In the genomic region with DNA sequence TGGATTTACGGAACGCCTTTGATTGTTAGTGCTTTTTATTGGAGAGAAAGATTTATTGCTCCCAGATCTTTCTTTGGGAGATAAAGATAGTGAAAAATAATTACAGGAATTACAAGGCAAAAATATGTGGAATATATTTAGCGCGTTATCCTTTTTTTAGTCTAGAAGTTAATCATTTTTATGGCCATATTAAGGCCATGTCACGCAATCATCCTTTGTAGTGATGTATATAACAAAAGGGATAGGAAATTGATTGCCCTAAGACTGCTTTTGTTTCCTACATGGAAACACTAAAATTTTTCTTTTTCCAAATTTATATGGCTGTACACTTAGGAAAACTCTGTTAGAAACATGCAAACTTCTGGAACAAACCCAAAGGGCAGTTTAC, we compare ENCODE assay signal across 7 cellular contexts. TPM values are rescaled to one million over a fixed set of nuclear protein-coding genes. Genes with fewer than 3 reads are reported as not detected.
DNase-seq lines count a peak whose midpoint lies in the region; ATAC-seq and TF ChIP-seq lines count a peak whose summit lies in the region.

No MANE protein-coding gene starts in this region.

- H3K4me3 ChIP-seq in HFF-Myc (replicated peaks; ENCODE audit: low read depth, low read length) (peak overlapping the region; percentile 55), iPS-11a (ENCODE audit: low read depth, low read length) (peak overlapping the region; percentile 98)

- peaks cover 6% of the 10 kb centered on the region for H3K4me1 Mint-ChIP-seq in activated CD8-positive, alpha-beta T cell treated with anti-CD3 and anti-CD28 coated beads for 36 hours (ENCODE audit: low read depth)
- no peaks in the 10 kb centered on the region for H3K4me1 Mint-ChIP-seq in stimulated activated effector memory CD8-positive, alpha-beta T cell treated with anti-CD3 and anti-CD28 coated beads, Interleukin-12 subunit alpha, Interleukin-12 subunit beta, amount 100 ng/mL, for 72 hours

- no peak overlapping the region for H3K27ac Mint-ChIP-seq in activated CD8-positive, alpha-beta T cell treated with anti-CD3 and anti-CD28 coated beads for 36 hours
- no peak overlapping the region for H3K27ac Mint-ChIP-seq in stimulated activated effector memory CD8-positive, alpha-beta T cell treated with anti-CD3 and anti-CD28 coated beads, Interleukin-12 subunit alpha, Interleukin-12 subunit beta, amount 100 ng/mL, for 72 hours

- H3K36me3 Mint-ChIP-seq in activated CD8-positive, alpha-beta T cell treated with anti-CD3 and anti-CD28 coated beads for 36 hours (ENCODE audit: low read depth) = no peaks in the 10 kb centered on the region
- H3K36me3 Mint-ChIP-seq in stimulated activated effector memory CD8-positive, alpha-beta T cell treated with anti-CD3 and anti-CD28 coated beads, Interleukin-12 subunit alpha, Interleukin-12 subunit beta, amount 100 ng/mL, for 72 hours = no peaks in the 10 kb centered on the region

- DNase-seq in HFF-Myc (ENCODE audit: extremely low read depth, low read depth) (no peak), dermis blood vessel endothelial cell (no peak), cerebellum (ENCODE audit: low spot score) (no peak)
- no peak for DNase-seq in activated CD8-positive, alpha-beta T cell treated with anti-CD3 and anti-CD28 coated beads for 36 hours
- DNase-seq in stimulated activated effector memory CD8-positive, alpha-beta T cell treated with anti-CD3 and anti-CD28 coated beads, Interleukin-12 subunit alpha, Interleukin-12 subunit beta, amount 100 ng/mL, for 72 hours (ENCODE audit: low spot score in 2 of 2) = no peak

- no peaks in the 10 kb centered on the region for H3K9me3 Mint-ChIP-seq in activated CD8-positive, alpha-beta T cell treated with anti-CD3 and anti-CD28 coated beads for 36 hours
- H3K9me3 Mint-ChIP-seq in stimulated activated effector memory CD8-positive, alpha-beta T cell treated with anti-CD3 and anti-CD28 coated beads, Interleukin-12 subunit alpha, Interleukin-12 subunit beta, amount 100 ng/mL, for 72 hours = no peaks in the 10 kb centered on the region

- peaks cover 29% of the 10 kb centered on the region for H3K27me3 Mint-ChIP-seq in activated CD8-positive, alpha-beta T cell treated with anti-CD3 and anti-CD28 coated beads for 36 hours

- no peak for TF ChIP-seq CTCF in HFF-Myc (IDR thresholded peaks at IDR 0.05; ENCODE audit: low read depth, low read length, missing control alignments)
- no peak for TF ChIP-seq CTCF in activated CD8-positive, alpha-beta T cell treated with anti-CD3 and anti-CD28 coated beads for 36 hours (IDR thresholded peaks at IDR 0.05)

- CTCF ChIA-PET in activated CD8-positive, alpha-beta T cell treated with anti-CD3 and anti-CD28 coated beads for 36 hours (lab: Charles Lee) = no interaction called here

- ATAC-seq in activated CD8-positive, alpha-beta T cell treated with anti-CD3 and anti-CD28 coated beads for 36 hours = no peak
- ATAC-seq in stimulated activated effector memory CD8-positive, alpha-beta T cell treated with anti-CD3 and anti-CD28 coated beads, Interleukin-12 subunit alpha, Interleukin-12 subunit beta, amount 100 ng/mL, for 72 hours = no peak
- no peak for ATAC-seq in esophagus mucosa

- intact Hi-C loops in activated CD8-positive, alpha-beta T cell treated with anti-CD3 and anti-CD28 coated beads for 36 hours (cut with micrococcal nuclease) = loop anchor here (10.0 kb wide), 1 partner anchor 151 kb away; the partner anchor contains the start of gene ATR

- peak overlapping the region; percentile 85 for H3K4me3 Mint-ChIP-seq in activated CD8-positive, alpha-beta T cell treated with anti-CD3 and anti-CD28 coated beads for 36 hours
- H3K4me3 Mint-ChIP-seq in stimulated activated effector memory CD8-positive, alpha-beta T cell treated with anti-CD3 and anti-CD28 coated beads, Interleukin-12 subunit alpha, Interleukin-12 subunit beta, amount 100 ng/mL, for 72 hours = peak overlapping the region; percentile 86

- POLR2A ChIA-PET in activated CD8-positive, alpha-beta T cell treated with anti-CD3 and anti-CD28 coated beads for 36 hours (lab: Charles Lee) = no interaction called here

RNA-seq across cellular contexts. Expression of gene TRPC1, which starts 1.5 kb away (rescaled TPM):
- total RNA-seq in activated CD8-positive, alpha-beta T cell treated with anti-CD3 and anti-CD28 coated beads for 36 hours = 1 to 10 TPM; 2.4 to 3.4 TPM
- total RNA-seq in esophagus mucosa (0.84 TPM), dermis blood vessel endothelial cell (7.2 and 14.0 TPM in 2 replicates), cerebellum (91.6 TPM)
